11 cellular contexts compared by ENCODE assay signal in the genomic region with DNA sequence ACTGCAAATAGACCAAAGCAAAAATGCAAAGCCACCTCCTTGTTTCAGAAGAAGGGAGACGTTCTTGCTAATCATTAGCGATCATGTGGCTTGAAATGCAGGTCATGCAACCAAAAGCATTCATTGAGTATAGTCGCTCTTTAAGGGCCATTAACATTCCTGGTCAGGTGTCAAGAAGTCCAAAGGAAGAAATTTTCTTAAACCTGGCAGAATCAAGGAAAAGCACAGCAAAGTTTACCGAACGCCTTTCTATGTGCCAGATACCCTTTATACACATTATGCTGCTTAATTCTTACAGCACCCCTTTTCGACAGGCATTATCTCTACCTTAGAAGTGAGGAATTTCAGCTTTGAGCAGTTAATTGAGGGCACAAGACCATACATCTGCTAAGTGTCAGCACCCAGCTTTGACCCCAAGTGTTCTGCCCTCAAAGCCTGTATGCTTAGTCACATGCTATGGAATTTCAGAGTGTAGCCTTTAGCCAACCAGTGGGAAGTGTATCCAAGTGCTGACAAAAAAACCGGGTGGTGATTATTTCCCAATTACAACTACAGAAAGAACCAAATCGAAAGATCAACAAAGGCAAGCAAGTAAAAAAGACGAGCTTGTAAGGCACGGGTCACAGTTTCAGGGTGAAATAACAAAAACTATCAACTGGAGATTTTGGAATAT.
DNase-seq lines count a peak whose midpoint lies in the region; ATAC-seq and TF ChIP-seq lines count a peak whose summit lies in the region.
"Had no signal": no experiment of that assay in that cellular context is flagged by ENCODE, and none has a peak within 500 bp of the region (broad histone marks: within the 10 kb centered on the region; RNA-seq: fewer than 3 reads in every experiment).

No MANE protein-coding gene starts in this region.

- H3K4me3 ChIP-seq in fibroblast of lung (replicated peaks in 1 of 4; ENCODE audit: control extremely low read depth in 1 of 4, insufficient read depth in 1 of 4, low read depth in 3 of 4, low read length in 4 of 4) (peak overlapping the region; percentile 15 to 45 (median 24)), neural progenitor cell (no peak overlapping the region)
- H3K4me3 ChIP-seq: gastroesophageal sphincter had no signal

- H3K4me1 Mint-ChIP-seq in neural progenitor cell: peaks cover 29% of the 10 kb centered on the region
- H3K4me1 Mint-ChIP-seq in effector memory CD8-positive, alpha-beta T cell (ENCODE audit: low read depth in 2 of 2): peaks cover 13 to 14% of the 10 kb centered on the region in 2 donors

- H3K27ac Mint-ChIP-seq in neural progenitor cell: no peak overlapping the region
- H3K27ac Mint-ChIP-seq in effector memory CD8-positive, alpha-beta T cell: no peak overlapping the region
- H3K27ac Mint-ChIP-seq: H9 had no signal

- H3K4me2 ChIP-seq in fibroblast of lung (ENCODE audit: extremely low read depth, insufficient read depth, low read length) (peak overlapping the region; percentile 90), neural progenitor cell (no peak overlapping the region)

- H3K27me3 ChIP-seq in fibroblast of lung (ENCODE audit: control insufficient read depth, insufficient read depth, low read length): no peaks in the 10 kb centered on the region
- no peaks in the 10 kb centered on the region for H3K27me3 ChIP-seq in neural progenitor cell
- H3K27me3 ChIP-seq: gastroesophageal sphincter had no signal

- H2AFZ ChIP-seq in fibroblast of lung (ENCODE audit: low read length) (no peak overlapping the region), neural progenitor cell (replicated peaks) (no peak overlapping the region)

- H3K4me3 Mint-ChIP-seq in neural progenitor cell: no peak overlapping the region
- H3K4me3 Mint-ChIP-seq in effector memory CD8-positive, alpha-beta T cell: no peak overlapping the region
- H3K4me3 Mint-ChIP-seq: H9 had no signal

- H4K20me1 ChIP-seq in fibroblast of lung (ENCODE audit: control insufficient read depth, extremely low read depth, insufficient read depth, low read length) (no peaks in the 10 kb centered on the region), neural progenitor cell (ENCODE audit: low read depth) (peaks cover 99% of the 10 kb centered on the region)

- H3K9me3 ChIP-seq in fibroblast of lung (ENCODE audit: control insufficient read depth, insufficient read depth, low read depth, low read length) (no peaks in the 10 kb centered on the region), neural progenitor cell (ENCODE audit: low read depth) (no peaks in the 10 kb centered on the region)
- H3K9me3 ChIP-seq: gastroesophageal sphincter had no signal

- ATAC-seq in HG03039 (IDR thresholded peaks at IDR 0.05; ENCODE audit: unreplicated experiment) (no peak), HG03175 (IDR thresholded peaks at IDR 0.05; ENCODE audit: unreplicated experiment) (no peak)
- ATAC-seq in effector memory CD8-positive, alpha-beta T cell (replicated peaks): no peak
- ATAC-seq: gastroesophageal sphincter had no signal

- H3K4me1 ChIP-seq in fibroblast of lung (ENCODE audit: control insufficient read depth, extremely low read depth, insufficient read depth, low read length) (peaks cover 3% of the 10 kb centered on the region), neural progenitor cell (peaks cover 44% of the 10 kb centered on the region)
- H3K4me1 ChIP-seq: gastroesophageal sphincter had no signal

- no peak for TF ChIP-seq CTCF in fibroblast of lung (conservative IDR thresholded peaks at IDR 0.05 in 1 of 2, IDR thresholded peaks at IDR 0.05 in 1 of 2; ENCODE audit: low read depth in 1 of 2, low read length in 2 of 2)
- TF ChIP-seq CTCF in neural progenitor cell (IDR thresholded peaks at IDR 0.05): no peak

- H3K36me3 ChIP-seq in fibroblast of lung (ENCODE audit: control insufficient read depth, insufficient read depth, low read length) (no peaks in the 10 kb centered on the region), neural progenitor cell (no peaks in the 10 kb centered on the region)

- H3K27ac ChIP-seq in fibroblast of lung (ENCODE audit: insufficient read depth, low read length) (peak overlapping the region; percentile 48), neural progenitor cell (peak overlapping the region; percentile 41)
- H3K27ac ChIP-seq: gastroesophageal sphincter had no signal

- peaks cover 22% of the 10 kb centered on the region for H3K36me3 Mint-ChIP-seq in neural progenitor cell
- H3K36me3 Mint-ChIP-seq in effector memory CD8-positive, alpha-beta T cell (ENCODE audit: insufficient read depth): no peaks in the 10 kb centered on the region

- no peaks in the 10 kb centered on the region for H3K9me3 Mint-ChIP-seq in neural progenitor cell
- H3K9me3 Mint-ChIP-seq in effector memory CD8-positive, alpha-beta T cell: no peaks in the 10 kb centered on the region
- H3K9me3 Mint-ChIP-seq: H9 had no signal

- H3K79me2 ChIP-seq in fibroblast of lung (ENCODE audit: control insufficient read depth, insufficient read depth, low read length) (no peaks in the 10 kb centered on the region), neural progenitor cell (ENCODE audit: low read depth) (peaks cover 100% of the 10 kb centered on the region)

- peak; percentile 48 for DNase-seq in AG08395 (ENCODE audit: low spot score)
- DNase-seq in M059J (ENCODE audit: low read depth): peak; percentile 59
- peak; percentile 87 to 88 for DNase-seq in fibroblast of lung (ENCODE audit: low read depth in 2 of 2)
- DNase-seq in neural progenitor cell (ENCODE audit: low spot score): no peak
- no peak for DNase-seq in effector memory CD8-positive, alpha-beta T cell
- DNase-seq in SK-N-DZ (ENCODE audit: low spot score): no peak
- DNase-seq: H9, NCI-H524 had no signal

- H3F3A ChIP-seq in neural progenitor cell (ENCODE audit: low read depth): peaks cover 67% of the 10 kb centered on the region

- H3K9ac ChIP-seq in fibroblast of lung (ENCODE audit: insufficient read depth, low read length) (no peak overlapping the region), neural progenitor cell (no peak overlapping the region)

- H3K27me3 Mint-ChIP-seq in neural progenitor cell (ENCODE audit: insufficient read depth, low read depth): no peaks in the 10 kb centered on the region
- H3K27me3 Mint-ChIP-seq in effector memory CD8-positive, alpha-beta T cell: no peaks in the 10 kb centered on the region

Comparison
In these comparisons a context has a peak if more than half of its experiments do, and no peak if none do; other contexts are left out.
1. DNase-seq: peak in AG08395 (single experiment), M059J (single experiment) and fibroblast of lung (2 of 2); none in neural progenitor cell (single experiment), effector memory CD8-positive, alpha-beta T cell (0 of 3) and SK-N-DZ (single experiment).